Comparison of ENCODE assay signal across 11 cellular contexts in the genomic region with DNA sequence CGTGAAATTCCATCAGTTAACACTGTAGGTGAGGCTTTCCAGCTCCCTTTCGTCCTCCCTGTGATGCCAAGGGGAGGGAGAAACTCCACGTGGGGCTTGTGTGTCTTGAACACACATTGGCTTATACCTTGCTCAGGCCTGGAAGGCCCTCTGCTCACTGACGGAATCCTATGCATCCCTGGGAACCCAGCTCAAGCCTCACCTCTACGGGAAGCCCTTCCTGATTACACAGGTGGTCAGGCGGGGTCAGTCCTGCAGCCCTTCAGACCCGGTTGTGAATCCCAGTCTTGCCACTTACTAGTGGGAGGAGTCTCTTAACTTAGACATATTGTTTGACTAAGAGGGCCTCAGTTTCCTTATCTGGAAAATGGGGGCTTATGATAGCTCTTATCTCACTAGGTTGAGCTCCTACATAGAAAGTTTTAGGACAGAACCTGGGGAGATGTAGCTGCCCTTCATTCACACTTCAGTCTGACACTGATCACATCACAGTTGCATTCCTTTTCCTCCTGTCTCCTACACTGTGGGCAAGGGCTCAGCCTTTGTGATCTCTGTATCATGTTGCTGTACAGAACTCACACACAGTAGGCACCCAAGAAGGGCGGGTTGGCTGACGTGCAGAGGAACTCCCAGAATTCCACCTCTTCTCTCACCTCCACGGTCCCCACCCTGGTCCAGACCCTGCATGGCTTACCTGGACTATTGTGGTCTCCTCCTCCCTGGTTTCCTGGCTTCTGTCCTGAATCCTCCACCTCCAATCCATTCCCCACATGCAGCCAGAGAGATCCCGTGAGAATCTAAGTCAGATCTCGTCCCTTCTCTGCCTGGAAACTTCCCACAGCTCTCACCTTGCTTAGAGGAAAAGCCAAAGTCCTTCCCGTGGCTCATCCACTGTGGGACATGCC.
DNase-seq lines count a peak whose midpoint lies in the region; ATAC-seq and TF ChIP-seq lines count a peak whose summit lies in the region.
"Had no signal": no experiment of that assay in that cellular context is flagged by ENCODE, and none has a peak within 500 bp of the region (broad histone marks: within the 10 kb centered on the region; RNA-seq: fewer than 3 reads in every experiment).

No MANE protein-coding gene starts in this region.

- ATAC-seq in IMR-90 (ENCODE audit: low read depth) (no peak), thoracic aorta (ENCODE audit: insufficient number of reproducible peaks, low FRiP score, low read depth) (no peak)
- no peak for ATAC-seq in CD8-positive, alpha-beta T cell
- ATAC-seq in activated CD4-positive, alpha-beta T cell treated with anti-CD3 and anti-CD28 coated beads for 36 hours: no peak

- peak overlapping the region; percentile 29 for H3K4me2 ChIP-seq in IMR-90 (ENCODE audit: low read depth, low read length)
- no peak overlapping the region for H3K4me2 ChIP-seq in mesendoderm (ENCODE audit: low read length)

- H3K27ac ChIP-seq in IMR-90 (ENCODE audit: insufficient read depth, low read length) (peak overlapping the region; percentile 72), breast epithelium (peak overlapping the region; percentile 94 to 95), mesendoderm (ENCODE audit: low read depth, low read length) (no peak overlapping the region), thoracic aorta (peak overlapping the region; percentile 65 to 77)
- no peak overlapping the region for H3K27ac ChIP-seq in CD8-positive, alpha-beta T cell (ENCODE audit: low read depth, low read length)

- CTCF ChIA-PET in IMR-90 (lab: Yijun Ruan, JAX): interaction anchor here (0.6 kb wide), 1 partner anchor 39 kb away, joined by 3 read pairs; no protein-coding TSS in a partner anchor
- CTCF ChIA-PET in CD8-positive, alpha-beta T cell (lab: Charles Lee): no interaction called here
- CTCF ChIA-PET in activated CD4-positive, alpha-beta T cell treated with anti-CD3 and anti-CD28 coated beads for 36 hours (lab: Charles Lee): interaction anchor here (0.7 to 0.8 kb wide), 2 partner anchors 17 to 102 kb away, joined by 3 to 4 read pairs; no protein-coding TSS in a partner anchor

- dilution Hi-C loops in IMR-90 (cut with HindIII; ENCODE audit: low sequenced_read_pairs, unreplicated experiment): no loop called here

- no TSS peak for BruUV-seq in IMR-90 (replicated peaks; lab: Mats Ljungman, UMichigan)

- no peaks in the 10 kb centered on the region for H3K79me2 ChIP-seq in mesendoderm (ENCODE audit: control insufficient read depth, insufficient read depth, low read length)

- 86% methylated on average over 5 of the region's 13 CpGs; no CpG with 5 or more reads in 1 of the 2 experiments for WGBS in IMR-90 (ENCODE audit: extremely low coverage in 2 of 2, insufficient read length in 1 of 2), 2 experiments
- no CpG with 5 or more reads among the region's 13 CpGs for WGBS in mesendoderm (ENCODE audit: extremely low coverage, insufficient coverage, low lambda C conversion rate)

- POLR2A ChIA-PET in IMR-90 (lab: Charles Lee; ENCODE audit: unreplicated experiment): interaction anchor here (0.5 kb wide), 1 partner anchor 9 kb away, joined by 3 read pairs; no protein-coding TSS in a partner anchor
- POLR2A ChIA-PET in CD8-positive, alpha-beta T cell (lab: Charles Lee): no interaction called here
- POLR2A ChIA-PET in activated CD4-positive, alpha-beta T cell treated with anti-CD3 and anti-CD28 coated beads for 36 hours (lab: Charles Lee): no interaction called here

- H2BK15ac ChIP-seq in IMR-90 (ENCODE audit: low read depth, low read length): peak overlapping the region; percentile 79; the same call in 2 of the 3 replicates
- no peak overlapping the region for H2BK15ac ChIP-seq in mesendoderm (replicated peaks; ENCODE audit: low read depth)

- peak overlapping the region; percentile 93 for H2AFZ ChIP-seq in IMR-90 (replicated peaks; ENCODE audit: low read length, poor library complexity)

- TF ChIP-seq CTCF in IMR-90 (conservative IDR thresholded peaks at IDR 0.05; ENCODE audit: low read depth, low read length) (no peak), breast epithelium (IDR thresholded peaks at IDR 0.05) (no peak), thoracic aorta (IDR thresholded peaks at IDR 0.05) (no peak)
- TF ChIP-seq CTCF in CD8-positive, alpha-beta T cell (IDR thresholded peaks at IDR 0.05): no peak

- peak overlapping the region; percentile 51 for H3K18ac ChIP-seq in IMR-90 (ENCODE audit: low read depth, low read length)
- no peak overlapping the region for H3K18ac ChIP-seq in mesendoderm (ENCODE audit: low read length)

- peaks cover 29% of the 10 kb centered on the region for H3K9me1 ChIP-seq in IMR-90 (ENCODE audit: insufficient read depth, low read length)

- no peaks in the 10 kb centered on the region for H3K4me1 Mint-ChIP-seq in CD8-positive, alpha-beta T cell (ENCODE audit: low read depth)
- peaks cover 9% of the 10 kb centered on the region for H3K4me1 Mint-ChIP-seq in activated CD4-positive, alpha-beta T cell treated with anti-CD3 and anti-CD28 coated beads for 36 hours

- H4K5ac ChIP-seq in IMR-90 (ENCODE audit: low read depth, low read length): peak overlapping the region; percentile 25
- H4K5ac ChIP-seq in mesendoderm (ENCODE audit: low read length): no peak overlapping the region

- peak overlapping the region; percentile 85 for H4K91ac ChIP-seq in IMR-90 (ENCODE audit: insufficient read depth, low read depth, low read length)

- peaks cover 4% of the 10 kb centered on the region for H3K9me3 Mint-ChIP-seq in CD8-positive, alpha-beta T cell
- no peaks in the 10 kb centered on the region for H3K9me3 Mint-ChIP-seq in activated CD4-positive, alpha-beta T cell treated with anti-CD3 and anti-CD28 coated beads for 36 hours (ENCODE audit: low read depth)

- H3K4me3 ChIP-seq in IMR-90 (ENCODE audit: insufficient read depth, low read depth, low read length) (no peak overlapping the region), breast epithelium (peak overlapping the region; percentile 12 to 64 (median 49)), mesendoderm (ENCODE audit: low read length) (no peak overlapping the region), thoracic aorta (peak overlapping the region; percentile 60)
- H3K4me3 ChIP-seq in CD8-positive, alpha-beta T cell (ENCODE audit: low read depth, low read length): no peak overlapping the region
- H3K4me3 ChIP-seq: right atrium auricular region had no signal

- H3K23ac ChIP-seq in IMR-90 (ENCODE audit: low read depth, low read length) (peak overlapping the region; percentile 26; the same call in 1 of the 2 replicates), mesendoderm (ENCODE audit: low read length) (no peak overlapping the region)

- no peak for DNase-seq in IMR-90
- peak in 1 of 2 donors; percentile 21 for DNase-seq in breast epithelium (ENCODE audit: low spot score in 2 of 2)
- DNase-seq in mesendoderm: peak; percentile 27
- DNase-seq in thoracic aorta (ENCODE audit: low spot score): no peak
- DNase-seq in CD8-positive, alpha-beta T cell: no peak
- DNase-seq in occipital lobe (lab: John Stamatoyannopoulos, UW): no peak
- DNase-seq in activated CD4-positive, alpha-beta T cell treated with anti-CD3 and anti-CD28 coated beads for 36 hours: no peak
- no peak for DNase-seq in RPMI8226
- DNase-seq: effector memory CD4-positive, alpha-beta T cell; OCI-M1 had no signal

- peak overlapping the region; percentile 26 for H3K9ac ChIP-seq in IMR-90 (ENCODE audit: low read depth, low read length)
- H3K9ac ChIP-seq in mesendoderm (ENCODE audit: low read length): no peak overlapping the region

- no peaks in the 10 kb centered on the region for H3K27me3 ChIP-seq in IMR-90 (ENCODE audit: control insufficient read depth, insufficient read depth, low read length)
- no peaks in the 10 kb centered on the region for H3K27me3 ChIP-seq in breast epithelium
- H3K27me3 ChIP-seq in mesendoderm (ENCODE audit: insufficient read depth, low read length, poor library complexity): no peaks in the 10 kb centered on the region
- no peaks in the 10 kb centered on the region for H3K27me3 ChIP-seq in thoracic aorta (replicated peaks; ENCODE audit: insufficient read depth)
- no peaks in the 10 kb centered on the region for H3K27me3 ChIP-seq in CD8-positive, alpha-beta T cell (ENCODE audit: insufficient read depth, low read length)
- H3K27me3 ChIP-seq: right atrium auricular region had no signal

- H4K20me1 ChIP-seq in IMR-90 (ENCODE audit: insufficient read depth, low read length): no peaks in the 10 kb centered on the region

- no peak for TF ChIP-seq RAD21 in IMR-90 (IDR thresholded peaks at IDR 0.05; ENCODE audit: low read length)

- peak overlapping the region; percentile 93 for H2AK5ac ChIP-seq in IMR-90 (ENCODE audit: low read depth, low read length)
- no peak overlapping the region for H2AK5ac ChIP-seq in mesendoderm (ENCODE audit: low read length)

- H3K9me3 ChIP-seq in IMR-90 (ENCODE audit: control insufficient read depth, insufficient read depth, low read length) (no peaks in the 10 kb centered on the region), breast epithelium (no peaks in the 10 kb centered on the region), thoracic aorta (no peaks in the 10 kb centered on the region)
- no peaks in the 10 kb centered on the region for H3K9me3 ChIP-seq in CD8-positive, alpha-beta T cell (ENCODE audit: low read length)
- H3K9me3 ChIP-seq: right atrium auricular region had no signal

- peak overlapping the region; percentile 94 for H2BK20ac ChIP-seq in IMR-90 (ENCODE audit: low read depth, low read length)

- H3K4me3 Mint-ChIP-seq in CD8-positive, alpha-beta T cell: no peak overlapping the region
- H3K4me3 Mint-ChIP-seq in activated CD4-positive, alpha-beta T cell treated with anti-CD3 and anti-CD28 coated beads for 36 hours: no peak overlapping the region

- H2AK9ac ChIP-seq in IMR-90 (replicated peaks; ENCODE audit: low read depth, low read length, poor library complexity): peak overlapping the region; percentile 94

- H3K79me1 ChIP-seq in IMR-90 (ENCODE audit: low read depth in 1 of 2, low read length in 2 of 2) (peaks cover 0 to 19% of the 10 kb centered on the region in 2 experiments; a peak in 2 of 4 replicates), mesendoderm (ENCODE audit: low read length) (no peaks in the 10 kb centered on the region)

- TF ChIP-seq POLR2A in IMR-90 (IDR thresholded peaks at IDR 0.05; ENCODE audit: low read depth, low read length) (no peak; the same call in 1 of the 2 replicates), breast epithelium (IDR thresholded peaks at IDR 0.05) (no peak)

- H2BK5ac ChIP-seq in IMR-90 (ENCODE audit: low read depth, low read length, poor library complexity, severe bottlenecking): peak overlapping the region; percentile 75
- no peak overlapping the region for H2BK5ac ChIP-seq in mesendoderm (ENCODE audit: low read length)

- H3K27me3 Mint-ChIP-seq in CD8-positive, alpha-beta T cell (ENCODE audit: low read depth): peaks cover 17% of the 10 kb centered on the region
- peaks cover 9% of the 10 kb centered on the region for H3K27me3 Mint-ChIP-seq in activated CD4-positive, alpha-beta T cell treated with anti-CD3 and anti-CD28 coated beads for 36 hours

- peaks cover 25% of the 10 kb centered on the region for H3K4me1 ChIP-seq in IMR-90 (ENCODE audit: control insufficient read depth, insufficient read depth, low read length)
- H3K4me1 ChIP-seq in breast epithelium: peaks cover 9 to 13% of the 10 kb centered on the region in 2 donors
- H3K4me1 ChIP-seq in mesendoderm (ENCODE audit: control insufficient read depth, low read depth, low read length): peaks cover 6% of the 10 kb centered on the region
- H3K4me1 ChIP-seq in thoracic aorta (ENCODE audit: control insufficient read depth in 1 of 2, low read depth in 2 of 2): peaks cover 16 to 36% of the 10 kb centered on the region in 2 donors
- H3K4me1 ChIP-seq in CD8-positive, alpha-beta T cell (ENCODE audit: insufficient read depth, low read length): no peaks in the 10 kb centered on the region

- no peaks in the 10 kb centered on the region for H3K36me3 Mint-ChIP-seq in CD8-positive, alpha-beta T cell
- H3K36me3 Mint-ChIP-seq in activated CD4-positive, alpha-beta T cell treated with anti-CD3 and anti-CD28 coated beads for 36 hours (ENCODE audit: low read depth): no peaks in the 10 kb centered on the region

- peak overlapping the region; percentile 45 to 81; a peak in 3 of 4 replicates for H4K8ac ChIP-seq in IMR-90 (ENCODE audit: low read depth in 2 of 2, low read length in 2 of 2)
- H4K8ac ChIP-seq in mesendoderm (ENCODE audit: low read depth, low read length): no peak overlapping the region

- H3K27ac Mint-ChIP-seq in CD8-positive, alpha-beta T cell: no peak overlapping the region
- H3K27ac Mint-ChIP-seq in activated CD4-positive, alpha-beta T cell treated with anti-CD3 and anti-CD28 coated beads for 36 hours: no peak overlapping the region

- peak overlapping the region; percentile 95 for H3K14ac ChIP-seq in IMR-90 (replicated peaks; ENCODE audit: low read depth, low read length)

- H3K56ac ChIP-seq in IMR-90 (ENCODE audit: extremely low read depth, insufficient read depth, low read length) (no peak overlapping the region), mesendoderm (ENCODE audit: low read length) (peak overlapping the region; percentile 53)

- H3K4ac ChIP-seq in IMR-90 (ENCODE audit: low read depth, low read length) (peak overlapping the region; percentile 95), mesendoderm (ENCODE audit: low read depth, low read length) (no peak overlapping the region)

- H3K36me3 ChIP-seq in IMR-90 (ENCODE audit: control insufficient read depth, insufficient read depth, low read length): no peaks in the 10 kb centered on the region
- H3K36me3 ChIP-seq in breast epithelium: no peaks in the 10 kb centered on the region
- no peaks in the 10 kb centered on the region for H3K36me3 ChIP-seq in mesendoderm (ENCODE audit: control insufficient read depth, insufficient read depth, low read length)
- no peaks in the 10 kb centered on the region for H3K36me3 ChIP-seq in thoracic aorta
- H3K36me3 ChIP-seq in CD8-positive, alpha-beta T cell (ENCODE audit: insufficient read depth, low read length): no peaks in the 10 kb centered on the region
- H3K36me3 ChIP-seq: right atrium auricular region had no signal

- intact Hi-C loops in IMR-90 (cut with micrococcal nuclease): no loop called here
- intact Hi-C loops in breast epithelium (cut with DNase I; ENCODE audit: low total_unique reads): no loop called here
- intact Hi-C loops in CD8-positive, alpha-beta T cell (cut with DNase I, micrococcal nuclease): no loop called here
- intact Hi-C loops in activated CD4-positive, alpha-beta T cell treated with anti-CD3 and anti-CD28 coated beads for 36 hours (cut with DNase I, micrococcal nuclease): no loop called here

- in situ Hi-C loops in IMR-90 (cut with MboI; ENCODE audit: low sequenced_read_pairs): no loop called here

- H2BK120ac ChIP-seq in IMR-90 (ENCODE audit: low read depth, low read length) (peak overlapping the region; percentile 95), mesendoderm (ENCODE audit: low read depth, low read length) (no peak overlapping the region)

Comparison
In these comparisons a context has a peak if more than half of its experiments do, and no peak if none do; other contexts are left out.
1. H3K27ac ChIP-seq: peak in IMR-90 (single experiment), breast epithelium (2 of 2) and thoracic aorta (2 of 2); none in mesendoderm (single experiment) and CD8-positive, alpha-beta T cell (single experiment).
2. H3K4me3 ChIP-seq: peak in breast epithelium (3 of 3) and thoracic aorta (single experiment); none in IMR-90 (single experiment), mesendoderm (single experiment) and CD8-positive, alpha-beta T cell (single experiment).